ENCODE assay signal across 19 cellular contexts in the genomic region with DNA sequence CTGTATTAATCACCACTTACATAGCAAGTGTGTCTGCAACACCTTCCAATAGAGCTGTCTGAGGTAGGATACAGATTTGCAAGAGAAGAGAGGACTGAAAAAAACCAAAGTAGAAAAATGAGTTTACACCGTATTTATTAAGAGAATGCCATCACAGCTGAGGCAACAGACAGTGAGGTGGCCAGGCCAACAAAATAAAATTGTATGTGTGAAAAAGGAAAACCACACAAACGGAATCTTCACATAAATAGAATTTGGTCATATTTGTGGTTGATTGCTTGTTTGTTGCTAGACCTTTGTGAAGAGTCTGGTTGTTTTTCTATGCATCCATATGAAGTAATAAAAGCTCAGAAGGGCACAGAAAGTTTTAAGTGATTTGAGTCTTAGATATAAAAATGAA.
"Had no signal": no experiment of that assay in that cellular context is flagged by ENCODE, and none has a peak within 500 bp of the region (broad histone marks: within the 10 kb centered on the region; RNA-seq: fewer than 3 reads in every experiment).

No MANE protein-coding gene starts in this region.

- H3K9me3 ChIP-seq: SK-N-SH had no signal

- H3K9ac ChIP-seq: SK-N-SH had no signal

- H3K27ac ChIP-seq: HL-60, RWPE1 had no signal

- ATAC-seq: Panc1, PC-3, T-cell had no signal

- DNase-seq: KBM-7, NCI-H1092 treated with DMSO at 0.1 percent for 48 hours, NCI-H1436, NCI-H187, NCI-H2029, NCI-H2081 treated with DMSO at 0.1 percent for 48 hours, NCI-H2171, NCI-H345, NCI-H446 treated with DMSO at 0.1 percent for 48 hours, NCI-H510A treated with DMSO at 0.1 percent for 48 hours, NCI-H526, PC-3, SHP77, SK-N-SH, SW 1271, T-cell had no signal

- H3K4me2 ChIP-seq: SK-N-SH had no signal
